1 cellular context compared by ENCODE assay signal in the genomic region with DNA sequence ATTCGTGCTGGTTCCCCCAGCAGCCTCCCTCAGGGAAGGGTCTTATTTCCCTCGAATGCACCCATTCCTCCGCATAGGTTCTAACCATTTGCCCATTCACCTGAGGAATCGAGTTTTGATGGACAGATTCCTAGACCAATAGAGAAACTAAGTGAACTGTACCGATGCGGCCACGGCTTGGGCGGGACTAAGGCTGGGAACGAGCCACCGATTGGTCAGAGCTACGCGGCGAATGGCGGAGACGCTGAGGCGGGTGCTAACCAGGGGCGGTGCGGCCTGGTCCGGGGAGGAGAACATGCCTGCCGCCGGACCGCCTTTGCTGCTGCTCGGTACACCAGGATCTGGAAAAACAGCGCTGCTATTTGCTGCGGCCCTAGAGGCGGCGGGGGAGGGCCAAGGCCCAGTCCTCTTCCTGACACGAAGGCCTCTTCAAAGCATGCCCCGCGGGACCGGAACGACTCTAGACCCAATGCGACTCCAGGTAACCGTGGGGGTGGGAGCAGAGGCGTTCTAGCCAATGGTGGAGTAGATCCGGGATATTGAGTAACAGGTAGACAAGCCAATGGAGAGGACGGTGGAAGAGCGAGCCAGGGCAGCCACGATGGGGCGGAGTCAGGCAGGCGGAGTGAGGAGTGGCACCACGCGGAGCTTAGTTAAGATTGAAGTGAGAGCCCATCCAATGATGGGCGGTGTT.
TF ChIP-seq lines count a peak whose summit lies in the region.

A gene with protein sequence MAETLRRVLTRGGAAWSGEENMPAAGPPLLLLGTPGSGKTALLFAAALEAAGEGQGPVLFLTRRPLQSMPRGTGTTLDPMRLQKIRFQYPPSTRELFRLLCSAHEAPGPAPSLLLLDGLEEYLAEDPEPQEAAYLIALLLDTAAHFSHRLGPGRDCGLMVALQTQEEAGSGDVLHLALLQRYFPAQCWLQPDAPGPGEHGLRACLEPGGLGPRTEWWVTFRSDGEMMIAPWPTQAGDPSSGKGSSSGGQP (plus strand): TSS at position 218 of the 694 bp plus-strand sequence. CDS start 15 bp downstream, at position 233.

TF ChIP-seq in HepG2, 621 proteins besides CTCF, POLR2A, EP300 and RAD21 (continued from another document and continues in another):
- TF ChIP-seq, protein P1, sequence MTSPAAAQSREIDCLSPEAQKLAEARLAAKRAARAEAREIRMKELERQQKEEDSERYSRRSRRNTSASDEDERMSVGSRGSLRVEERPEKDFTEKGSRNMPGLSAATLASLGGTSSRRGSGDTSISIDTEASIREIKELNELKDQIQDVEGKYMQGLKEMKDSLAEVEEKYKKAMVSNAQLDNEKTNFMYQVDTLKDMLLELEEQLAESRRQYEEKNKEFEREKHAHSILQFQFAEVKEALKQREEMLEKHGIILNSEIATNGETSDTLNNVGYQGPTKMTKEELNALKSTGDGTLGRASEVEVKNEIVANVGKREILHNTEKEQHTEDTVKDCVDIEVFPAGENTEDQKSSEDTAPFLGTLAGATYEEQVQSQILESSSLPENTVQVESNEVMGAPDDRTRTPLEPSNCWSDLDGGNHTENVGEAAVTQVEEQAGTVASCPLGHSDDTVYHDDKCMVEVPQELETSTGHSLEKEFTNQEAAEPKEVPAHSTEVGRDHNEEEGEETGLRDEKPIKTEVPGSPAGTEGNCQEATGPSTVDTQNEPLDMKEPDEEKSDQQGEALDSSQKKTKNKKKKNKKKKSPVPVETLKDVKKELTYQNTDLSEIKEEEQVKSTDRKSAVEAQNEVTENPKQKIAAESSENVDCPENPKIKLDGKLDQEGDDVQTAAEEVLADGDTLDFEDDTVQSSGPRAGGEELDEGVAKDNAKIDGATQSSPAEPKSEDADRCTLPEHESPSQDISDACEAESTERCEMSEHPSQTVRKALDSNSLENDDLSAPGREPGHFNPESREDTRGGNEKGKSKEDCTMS (CRISPR knock-in tag; conservative IDR thresholded peaks at IDR 0.05) = no peak
- TF ChIP-seq, protein P2, sequence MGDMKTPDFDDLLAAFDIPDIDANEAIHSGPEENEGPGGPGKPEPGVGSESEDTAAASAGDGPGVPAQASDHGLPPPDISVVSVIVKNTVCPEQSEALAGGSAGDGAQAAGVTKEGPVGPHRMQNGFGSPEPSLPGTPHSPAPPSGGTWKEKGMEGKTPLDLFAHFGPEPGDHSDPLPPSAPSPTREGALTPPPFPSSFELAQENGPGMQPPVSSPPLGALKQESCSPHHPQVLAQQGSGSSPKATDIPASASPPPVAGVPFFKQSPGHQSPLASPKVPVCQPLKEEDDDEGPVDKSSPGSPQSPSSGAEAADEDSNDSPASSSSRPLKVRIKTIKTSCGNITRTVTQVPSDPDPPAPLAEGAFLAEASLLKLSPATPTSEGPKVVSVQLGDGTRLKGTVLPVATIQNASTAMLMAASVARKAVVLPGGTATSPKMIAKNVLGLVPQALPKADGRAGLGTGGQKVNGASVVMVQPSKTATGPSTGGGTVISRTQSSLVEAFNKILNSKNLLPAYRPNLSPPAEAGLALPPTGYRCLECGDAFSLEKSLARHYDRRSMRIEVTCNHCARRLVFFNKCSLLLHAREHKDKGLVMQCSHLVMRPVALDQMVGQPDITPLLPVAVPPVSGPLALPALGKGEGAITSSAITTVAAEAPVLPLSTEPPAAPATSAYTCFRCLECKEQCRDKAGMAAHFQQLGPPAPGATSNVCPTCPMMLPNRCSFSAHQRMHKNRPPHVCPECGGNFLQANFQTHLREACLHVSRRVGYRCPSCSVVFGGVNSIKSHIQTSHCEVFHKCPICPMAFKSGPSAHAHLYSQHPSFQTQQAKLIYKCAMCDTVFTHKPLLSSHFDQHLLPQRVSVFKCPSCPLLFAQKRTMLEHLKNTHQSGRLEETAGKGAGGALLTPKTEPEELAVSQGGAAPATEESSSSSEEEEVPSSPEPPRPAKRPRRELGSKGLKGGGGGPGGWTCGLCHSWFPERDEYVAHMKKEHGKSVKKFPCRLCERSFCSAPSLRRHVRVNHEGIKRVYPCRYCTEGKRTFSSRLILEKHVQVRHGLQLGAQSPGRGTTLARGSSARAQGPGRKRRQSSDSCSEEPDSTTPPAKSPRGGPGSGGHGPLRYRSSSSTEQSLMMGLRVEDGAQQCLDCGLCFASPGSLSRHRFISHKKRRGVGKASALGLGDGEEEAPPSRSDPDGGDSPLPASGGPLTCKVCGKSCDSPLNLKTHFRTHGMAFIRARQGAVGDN (CRISPR knock-in tag; IDR thresholded peaks at IDR 0.05) = peak; percentile 87
- TF ChIP-seq LCORL (IDR thresholded peaks at IDR 0.05) (no peak), LCORL (CRISPR knock-in tag; IDR thresholded peaks at IDR 0.05) (no peak), RXRA (CRISPR knock-in tag; IDR thresholded peaks at IDR 0.05) (peak; percentile 80; the same call in 1 of the 2 replicates), DMAP1 (CRISPR knock-in tag; IDR thresholded peaks at IDR 0.05) (peak; percentile 91), ISX (CRISPR knock-in tag; conservative IDR thresholded peaks at IDR 0.05) (no peak), TSC22D2 (CRISPR knock-in tag; IDR thresholded peaks at IDR 0.05; ENCODE audit: borderline replicate concordance) (no peak; the same call in 1 of the 2 replicates), RXRB (CRISPR knock-in tag; IDR thresholded peaks at IDR 0.05; ENCODE audit: borderline replicate concordance) (0 out of 2 replicates have a peak, but pooled peaks have one; percentile 18), CHD2 (IDR thresholded peaks at IDR 0.05; ENCODE audit: low read depth, low read length) (no peak), FLYWCH1 (CRISPR knock-in tag; IDR thresholded peaks at IDR 0.05) (no peak), ASH2L (IDR thresholded peaks at IDR 0.05; ENCODE audit: insufficient read length, low read depth, low read length) (peak; percentile 92), CC2D1A (CRISPR knock-in tag; IDR thresholded peaks at IDR 0.05) (no peak), ZNF543 (CRISPR knock-in tag; IDR thresholded peaks at IDR 0.05) (no peak), TARDBP (CRISPR knock-in tag; IDR thresholded peaks at IDR 0.05) (0 out of 2 replicates have a peak, but pooled peaks have one; percentile 18), ZNF616 (CRISPR knock-in tag; IDR thresholded peaks at IDR 0.05; ENCODE audit: low read depth) (no peak), ZFP36L2 (CRISPR knock-in tag; IDR thresholded peaks at IDR 0.05) (no peak), SP2 (CRISPR knock-in tag; IDR thresholded peaks at IDR 0.05) (peak; percentile 96), ZNF564 (CRISPR knock-in tag; IDR thresholded peaks at IDR 0.05) (0 out of 2 replicates have a peak, but pooled peaks have one; percentile 6), ZMYM3 (CRISPR knock-in tag; IDR thresholded peaks at IDR 0.05) (peak; percentile 37; the same call in 1 of the 2 replicates)
- TF ChIP-seq, protein P3, sequence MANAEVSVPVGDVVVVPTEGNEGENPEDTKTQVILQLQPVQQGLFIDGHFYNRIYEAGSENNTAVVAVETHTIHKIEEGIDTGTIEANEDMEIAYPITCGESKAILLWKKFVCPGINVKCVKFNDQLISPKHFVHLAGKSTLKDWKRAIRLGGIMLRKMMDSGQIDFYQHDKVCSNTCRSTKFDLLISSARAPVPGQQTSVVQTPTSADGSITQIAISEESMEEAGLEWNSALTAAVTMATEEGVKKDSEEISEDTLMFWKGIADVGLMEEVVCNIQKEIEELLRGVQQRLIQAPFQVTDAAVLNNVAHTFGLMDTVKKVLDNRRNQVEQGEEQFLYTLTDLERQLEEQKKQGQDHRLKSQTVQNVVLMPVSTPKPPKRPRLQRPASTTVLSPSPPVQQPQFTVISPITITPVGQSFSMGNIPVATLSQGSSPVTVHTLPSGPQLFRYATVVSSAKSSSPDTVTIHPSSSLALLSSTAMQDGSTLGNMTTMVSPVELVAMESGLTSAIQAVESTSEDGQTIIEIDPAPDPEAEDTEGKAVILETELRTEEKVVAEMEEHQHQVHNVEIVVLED (CRISPR knock-in tag; IDR thresholded peaks at IDR 0.05; ENCODE audit: borderline replicate concordance) = peak; percentile 90
- TF ChIP-seq, protein P4, sequence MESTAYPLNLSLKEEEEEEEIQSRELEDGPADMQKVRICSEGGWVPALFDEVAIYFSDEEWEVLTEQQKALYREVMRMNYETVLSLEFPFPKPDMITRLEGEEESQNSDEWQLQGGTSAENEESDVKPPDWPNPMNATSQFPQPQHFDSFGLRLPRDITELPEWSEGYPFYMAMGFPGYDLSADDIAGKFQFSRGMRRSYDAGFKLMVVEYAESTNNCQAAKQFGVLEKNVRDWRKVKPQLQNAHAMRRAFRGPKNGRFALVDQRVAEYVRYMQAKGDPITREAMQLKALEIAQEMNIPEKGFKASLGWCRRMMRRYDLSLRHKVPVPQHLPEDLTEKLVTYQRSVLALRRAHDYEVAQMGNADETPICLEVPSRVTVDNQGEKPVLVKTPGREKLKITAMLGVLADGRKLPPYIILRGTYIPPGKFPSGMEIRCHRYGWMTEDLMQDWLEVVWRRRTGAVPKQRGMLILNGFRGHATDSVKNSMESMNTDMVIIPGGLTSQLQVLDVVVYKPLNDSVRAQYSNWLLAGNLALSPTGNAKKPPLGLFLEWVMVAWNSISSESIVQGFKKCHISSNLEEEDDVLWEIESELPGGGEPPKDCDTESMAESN (CRISPR knock-in tag; conservative IDR thresholded peaks at IDR 0.05) = peak; percentile 73; the same call in 1 of the 2 replicates
- TF ChIP-seq, protein P5, sequence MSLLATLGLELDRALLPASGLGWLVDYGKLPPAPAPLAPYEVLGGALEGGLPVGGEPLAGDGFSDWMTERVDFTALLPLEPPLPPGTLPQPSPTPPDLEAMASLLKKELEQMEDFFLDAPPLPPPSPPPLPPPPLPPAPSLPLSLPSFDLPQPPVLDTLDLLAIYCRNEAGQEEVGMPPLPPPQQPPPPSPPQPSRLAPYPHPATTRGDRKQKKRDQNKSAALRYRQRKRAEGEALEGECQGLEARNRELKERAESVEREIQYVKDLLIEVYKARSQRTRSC (CRISPR knock-in tag; IDR thresholded peaks at IDR 0.05; ENCODE audit: low read depth) = no peak
- TF ChIP-seq, protein P6, sequence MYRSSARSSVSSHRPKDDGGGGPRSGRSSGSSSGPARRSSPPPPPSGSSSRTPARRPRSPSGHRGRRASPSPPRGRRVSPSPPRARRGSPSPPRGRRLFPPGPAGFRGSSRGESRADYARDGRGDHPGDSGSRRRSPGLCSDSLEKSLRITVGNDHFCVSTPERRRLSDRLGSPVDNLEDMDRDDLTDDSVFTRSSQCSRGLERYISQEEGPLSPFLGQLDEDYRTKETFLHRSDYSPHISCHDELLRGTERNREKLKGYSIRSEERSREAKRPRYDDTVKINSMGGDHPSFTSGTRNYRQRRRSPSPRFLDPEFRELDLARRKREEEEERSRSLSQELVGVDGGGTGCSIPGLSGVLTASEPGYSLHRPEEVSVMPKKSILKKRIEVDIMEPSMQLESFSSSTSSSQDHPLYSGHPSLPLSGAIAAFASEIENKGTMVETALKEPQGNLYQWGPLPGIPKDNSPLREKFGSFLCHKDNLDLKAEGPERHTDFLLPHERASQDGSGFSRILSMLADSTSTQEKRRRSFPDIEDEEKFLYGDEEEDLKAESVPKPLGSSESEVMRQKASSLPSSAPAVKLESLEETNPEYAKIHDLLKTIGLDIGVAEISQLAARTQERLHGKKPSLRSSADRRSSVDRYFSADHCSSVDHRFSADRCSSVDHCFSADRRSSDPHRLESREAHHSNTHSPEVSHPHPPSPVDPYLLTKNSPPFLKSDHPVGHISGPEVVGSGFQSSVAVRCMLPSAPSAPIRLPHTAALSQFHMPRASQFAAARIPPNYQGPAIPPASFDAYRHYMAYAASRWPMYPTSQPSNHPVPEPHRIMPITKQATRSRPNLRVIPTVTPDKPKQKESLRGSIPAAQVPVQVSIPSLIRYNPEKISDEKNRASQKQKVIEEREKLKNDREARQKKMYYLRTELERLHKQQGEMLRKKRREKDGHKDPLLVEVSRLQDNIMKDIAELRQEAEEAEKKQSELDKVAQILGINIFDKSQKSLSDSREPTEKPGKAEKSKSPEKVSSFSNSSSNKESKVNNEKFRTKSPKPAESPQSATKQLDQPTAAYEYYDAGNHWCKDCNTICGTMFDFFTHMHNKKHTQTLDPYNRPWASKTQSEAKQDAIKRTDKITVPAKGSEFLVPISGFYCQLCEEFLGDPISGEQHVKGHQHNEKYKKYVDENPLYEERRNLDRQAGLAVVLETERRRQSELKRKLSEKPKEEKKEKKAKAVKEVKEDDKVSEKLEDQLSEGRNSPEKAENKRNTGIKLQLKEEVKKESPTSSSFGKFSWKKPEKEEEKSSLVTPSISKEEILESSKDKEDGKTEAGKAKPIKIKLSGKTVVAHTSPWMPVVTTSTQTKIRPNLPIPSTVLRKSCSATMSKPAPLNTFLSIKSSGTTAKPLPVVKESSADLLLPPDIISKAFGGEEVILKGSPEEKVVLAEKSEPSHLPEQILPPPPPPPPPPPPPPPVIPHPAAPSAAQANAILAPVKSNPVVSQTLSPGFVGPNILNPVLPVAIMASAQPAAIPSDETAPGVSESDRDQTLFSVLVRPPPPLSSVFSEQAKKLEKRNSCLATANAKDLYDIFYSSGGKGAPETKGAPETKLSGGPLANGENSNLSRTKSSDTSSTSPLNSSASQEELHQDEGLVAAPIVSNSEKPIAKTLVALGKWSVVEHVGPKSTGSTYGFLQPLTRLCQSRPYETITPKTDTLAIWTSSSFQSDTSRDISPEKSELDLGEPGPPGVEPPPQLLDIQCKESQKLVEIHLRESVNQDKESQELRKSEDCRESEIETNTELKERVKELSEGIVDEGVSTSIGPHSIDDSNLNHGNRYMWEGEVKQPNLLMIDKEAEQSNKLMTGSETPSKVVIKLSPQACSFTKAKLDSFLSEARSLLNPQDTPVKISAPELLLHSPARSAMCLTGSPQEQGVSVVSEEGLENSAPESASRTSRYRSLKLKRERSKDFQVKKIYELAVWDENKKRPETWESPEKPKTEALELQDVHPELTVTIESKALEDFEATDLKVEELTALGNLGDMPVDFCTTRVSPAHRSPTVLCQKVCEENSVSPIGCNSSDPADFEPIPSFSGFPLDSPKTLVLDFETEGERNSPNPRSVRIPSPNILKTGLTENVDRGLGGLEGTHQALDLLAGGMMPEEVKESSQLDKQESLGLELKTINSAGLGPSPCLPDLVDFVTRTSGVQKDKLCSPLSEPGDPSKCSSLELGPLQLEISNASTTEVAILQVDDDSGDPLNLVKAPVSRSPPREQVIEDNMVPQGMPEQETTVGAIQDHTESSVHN (CRISPR knock-in tag; IDR thresholded peaks at IDR 0.05) = no peak
- TF ChIP-seq, protein P7, sequence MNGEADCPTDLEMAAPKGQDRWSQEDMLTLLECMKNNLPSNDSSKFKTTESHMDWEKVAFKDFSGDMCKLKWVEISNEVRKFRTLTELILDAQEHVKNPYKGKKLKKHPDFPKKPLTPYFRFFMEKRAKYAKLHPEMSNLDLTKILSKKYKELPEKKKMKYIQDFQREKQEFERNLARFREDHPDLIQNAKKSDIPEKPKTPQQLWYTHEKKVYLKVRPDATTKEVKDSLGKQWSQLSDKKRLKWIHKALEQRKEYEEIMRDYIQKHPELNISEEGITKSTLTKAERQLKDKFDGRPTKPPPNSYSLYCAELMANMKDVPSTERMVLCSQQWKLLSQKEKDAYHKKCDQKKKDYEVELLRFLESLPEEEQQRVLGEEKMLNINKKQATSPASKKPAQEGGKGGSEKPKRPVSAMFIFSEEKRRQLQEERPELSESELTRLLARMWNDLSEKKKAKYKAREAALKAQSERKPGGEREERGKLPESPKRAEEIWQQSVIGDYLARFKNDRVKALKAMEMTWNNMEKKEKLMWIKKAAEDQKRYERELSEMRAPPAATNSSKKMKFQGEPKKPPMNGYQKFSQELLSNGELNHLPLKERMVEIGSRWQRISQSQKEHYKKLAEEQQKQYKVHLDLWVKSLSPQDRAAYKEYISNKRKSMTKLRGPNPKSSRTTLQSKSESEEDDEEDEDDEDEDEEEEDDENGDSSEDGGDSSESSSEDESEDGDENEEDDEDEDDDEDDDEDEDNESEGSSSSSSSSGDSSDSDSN (CRISPR knock-in tag; IDR thresholded peaks at IDR 0.05) = no peak
